ENCODE assay signal across 20 cellular contexts in genomic region chr1:5881526-5882222, GRCh38.
"Had no signal": no experiment of that assay in that cellular context is flagged by ENCODE, and none has a peak within 500 bp of the region (broad histone marks: within the 10 kb centered on the region; RNA-seq: fewer than 3 reads in every experiment).

No MANE protein-coding gene starts in this region.

- H3K36me3 ChIP-seq: uterus had no signal

- H3K27me3 ChIP-seq: esophagus muscularis mucosa, gastrocnemius medialis, heart right ventricle, neutrophil, suprapubic skin, thyroid gland, upper lobe of left lung, uterus had no signal

- H3K27ac Mint-ChIP-seq: dendritic cell treated with granulocyte-macrophage colony-stimulating factor and Interleukin-4, amounts not matched to agents 40 ng/mL and 50 ng/mL, for 4 days; effector memory CD8-positive, alpha-beta T cell; naive thymus-derived CD8-positive, alpha-beta T cell had no signal

- DNase-seq: effector memory CD8-positive, alpha-beta T cell; gastrocnemius medialis; heart right ventricle; hypothalamus; naive thymus-derived CD8-positive, alpha-beta T cell; stimulated activated CD4-positive, alpha-beta T cell treated with anti-CD3 and anti-CD28 coated beads, Interleukin-2, amount 100 ng/mL, for 48 hours; stimulated activated naive CD4-positive, alpha-beta T cell treated with Interleukin-2 at 50 U/mL for 16 hours; thyroid gland; upper lobe of left lung; uterus had no signal

- H3K27ac ChIP-seq: epithelial cell of prostate, esophagus muscularis mucosa, gastrocnemius medialis, heart right ventricle, neutrophil, suprapubic skin, thyroid gland, upper lobe of left lung, uterus had no signal

- H3K9me3 ChIP-seq: gastrocnemius medialis, neutrophil, suprapubic skin, thyroid gland, uterus had no signal

- H3K9me3 Mint-ChIP-seq: effector memory CD8-positive, alpha-beta T cell had no signal

- H3K4me2 ChIP-seq: smooth muscle cell had no signal

- H3K4me1 ChIP-seq: esophagus muscularis mucosa, gastrocnemius medialis, heart right ventricle, suprapubic skin, thyroid gland, upper lobe of left lung, uterus had no signal

- ATAC-seq: effector memory CD8-positive, alpha-beta T cell; gastrocnemius medialis; heart right ventricle; left lobe of liver; naive thymus-derived CD8-positive, alpha-beta T cell; right cardiac atrium had no signal

- H3K4me3 ChIP-seq: esophagus muscularis mucosa, gastrocnemius medialis, heart right ventricle, smooth muscle cell, suprapubic skin, thyroid gland, upper lobe of left lung, uterus had no signal

- FAIRE-seq: colon, islet of Langerhans had no signal

- H3K27me3 Mint-ChIP-seq: dendritic cell treated with granulocyte-macrophage colony-stimulating factor and Interleukin-4, amounts not matched to agents 40 ng/mL and 50 ng/mL, for 4 days; effector memory CD8-positive, alpha-beta T cell; naive thymus-derived CD8-positive, alpha-beta T cell had no signal

- H3K4me3 Mint-ChIP-seq: dendritic cell treated with granulocyte-macrophage colony-stimulating factor and Interleukin-4, amounts not matched to agents 40 ng/mL and 50 ng/mL, for 4 days; effector memory CD8-positive, alpha-beta T cell; naive thymus-derived CD8-positive, alpha-beta T cell had no signal
